Comparison of ENCODE assay signal across 8 cellular contexts in the genomic region with DNA sequence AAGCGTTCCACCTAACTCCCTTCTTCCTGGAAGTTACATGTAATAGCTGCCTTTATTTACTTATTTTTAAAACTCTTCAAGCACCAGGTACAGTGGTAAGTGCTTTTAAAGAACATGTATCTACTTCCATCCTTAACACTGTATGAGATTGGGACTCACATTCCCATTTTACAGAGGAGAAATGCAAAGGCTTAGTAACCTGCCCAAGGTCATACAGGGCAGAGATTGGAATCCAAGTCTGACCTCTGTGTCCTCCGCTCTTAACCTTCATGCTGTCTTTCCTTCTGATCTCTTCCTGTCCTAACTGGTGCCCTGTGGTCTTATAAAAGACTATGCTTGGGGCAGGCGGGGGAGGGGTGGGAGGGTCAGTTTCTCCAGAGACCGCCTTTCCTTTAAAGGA. TPM values are rescaled to one million over a fixed set of nuclear protein-coding genes. Genes with fewer than 3 reads are reported as not detected.
DNase-seq lines count a peak whose midpoint lies in the region; ATAC-seq and TF ChIP-seq lines count a peak whose summit lies in the region.

No MANE protein-coding gene starts in this region.

- in situ Hi-C loops in astrocyte of the spinal cord (cut with HindIII; ENCODE audit: low sequenced_read_pairs), result no loop called here

- H3K4me1 Mint-ChIP-seq in activated T-cell treated with anti-CD3 and anti-CD28 coated beads, Interleukin-2, amount 50 U/mL, for 24 hours (ENCODE audit: low read depth), result peaks cover 51% of the 10 kb centered on the region

- H3K9me3 ChIP-seq in lower lobe of right lung (no peaks in the 10 kb centered on the region), tibial artery (no peaks in the 10 kb centered on the region)

- peak overlapping the region; percentile 89 for H3K4me3 Mint-ChIP-seq in activated T-cell treated with anti-CD3 and anti-CD28 coated beads, Interleukin-2, amount 50 U/mL, for 24 hours

- ATAC-seq in lower lobe of right lung (peak; percentile 31 to 51), HG03442 (IDR thresholded peaks at IDR 0.05; ENCODE audit: unreplicated experiment) (no peak)

- TF ChIP-seq CTCF in astrocyte of the spinal cord (IDR thresholded peaks at IDR 0.05; ENCODE audit: low read depth, low read length) (no peak), lower lobe of right lung (IDR thresholded peaks at IDR 0.05) (no peak), tibial artery (IDR thresholded peaks at IDR 0.05) (no peak)

- peak overlapping the region; percentile 91 for H3K27ac ChIP-seq in lower lobe of right lung
- H3K27ac ChIP-seq in tibial artery, result peak overlapping the region; percentile 88 to 97

- H3K27ac Mint-ChIP-seq in activated T-cell treated with anti-CD3 and anti-CD28 coated beads, Interleukin-2, amount 50 U/mL, for 24 hours, result peak overlapping the region; percentile 93

- H3K27me3 Mint-ChIP-seq in activated T-cell treated with anti-CD3 and anti-CD28 coated beads, Interleukin-2, amount 50 U/mL, for 24 hours, result no peaks in the 10 kb centered on the region

- H3K27me3 ChIP-seq in lower lobe of right lung (ENCODE audit: low read depth) (no peaks in the 10 kb centered on the region), tibial artery (no peaks in the 10 kb centered on the region)

- peaks cover 27% of the 10 kb centered on the region for H3K36me3 Mint-ChIP-seq in activated T-cell treated with anti-CD3 and anti-CD28 coated beads, Interleukin-2, amount 50 U/mL, for 24 hours (ENCODE audit: low read depth)

- peaks cover 57% of the 10 kb centered on the region for H3K4me1 ChIP-seq in lower lobe of right lung
- H3K4me1 ChIP-seq in tibial artery, result peaks cover 0 to 52% (median 27%) of the 10 kb centered on the region in 4 donors

- no peaks in the 10 kb centered on the region for H3K9me3 Mint-ChIP-seq in activated T-cell treated with anti-CD3 and anti-CD28 coated beads, Interleukin-2, amount 50 U/mL, for 24 hours

- H3K4me3 ChIP-seq in astrocyte of the spinal cord (ENCODE audit: low read depth, low read length) (peak overlapping the region; percentile 92), lower lobe of right lung (peak overlapping the region; percentile 91), tibial artery (peak overlapping the region; percentile 70 to 99)

- DNase-seq in activated T-cell treated with anti-CD3 and anti-CD28 coated beads, Interleukin-2, amount 50 U/mL, for 24 hours, result no peak
- DNase-seq in activated T-cell treated with anti-CD3 and anti-CD28 coated beads, Interleukin-2, amount 50 U/mL, for 48 hours, result no peak
- no peak for DNase-seq in astrocyte of the spinal cord (ENCODE audit: low read depth, low spot score)
- DNase-seq in lower lobe of right lung, result no peak
- DNase-seq in tibial artery, result no peak
- no peak for DNase-seq in iPS-NIHi11 (ENCODE audit: low spot score)
- DNase-seq in HuH-7 (ENCODE audit: low spot score), result no peak

- H3K36me3 ChIP-seq in lower lobe of right lung (no peaks in the 10 kb centered on the region), tibial artery (no peaks in the 10 kb centered on the region)

- intact Hi-C loops in lower lobe of right lung (cut with DNase I) (no loop called here), tibial artery (cut with DNase I; ENCODE audit: low total_unique reads) (loop anchor here (10.0 kb wide), 1 partner anchor 203 kb away; a partner anchor contains a TSS)

RNA-seq across cellular contexts. Expression of a gene that starts 1.6 kb away (rescaled TPM):
- 39.5 TPM for total RNA-seq in lower lobe of right lung
